ENCODE assay signal across 20 cellular contexts in genomic region chr1:11685210-11685752, GRCh38. TPM values are rescaled to one million over a fixed set of nuclear protein-coding genes. Genes with fewer than 3 reads are reported as not detected.
"Had no signal": no experiment of that assay in that cellular context is flagged by ENCODE, and none has a peak within 500 bp of the region (broad histone marks: within the 10 kb centered on the region; RNA-seq: fewer than 3 reads in every experiment).

No MANE protein-coding gene starts in this region.

- H3K36me3 ChIP-seq: adrenal gland, breast epithelium, gastrocnemius medialis, left ventricle myocardium inferior, spleen, WERI-Rb-1 had no signal

- DNase-seq: activated CD4-positive, alpha-beta T cell treated with anti-CD3 and anti-CD28 coated beads, Interleukin-2, amount 50 U/mL, for 4 hours; activated gamma-delta T cell; activated T-cell treated with anti-CD3 and anti-CD28 coated beads, Interleukin-2, amount 50 U/mL, for 72 hours; adrenal gland; cortex of kidney; gastrocnemius medialis; head of caudate nucleus; kidney glomerular epithelial cell; left ventricle myocardium inferior; mammary epithelial cell; nephron progenitor cell; occipital lobe; posterior cingulate gyrus; spleen; stimulated activated naive CD4-positive, alpha-beta T cell; WERI-Rb-1 had no signal

- H3K9me3 ChIP-seq: adrenal gland, breast epithelium, gastrocnemius medialis, left ventricle myocardium inferior, spleen had no signal

- FAIRE-seq: astrocyte had no signal

- H3K4me3 ChIP-seq: adrenal gland, breast epithelium, gastrocnemius medialis, left ventricle myocardium inferior, spleen had no signal

- ATAC-seq: activated naive CD4-positive, alpha-beta T cell treated with anti-CD3 and anti-CD28 coated beads, Interleukin-2, amount 50 U/mL, for 72 hours; activated T-cell treated with anti-CD3 and anti-CD28 coated beads, Interleukin-2, amount 50 U/mL, for 72 hours; gastrocnemius medialis had no signal

- H3K27ac ChIP-seq: adrenal gland, breast epithelium, gastrocnemius medialis, left ventricle myocardium inferior, spleen, WERI-Rb-1 had no signal

- H3K4me1 ChIP-seq: breast epithelium had no signal

RNA-seq across cellular contexts. Expression of gene DRAXIN, which starts 6.2 kb away (rescaled TPM):
- total RNA-seq: gastrocnemius medialis had no signal

RNA-seq across cellular contexts. Expression of gene FBXO2, which starts 31.1 kb away (rescaled TPM):
- total RNA-seq: myocyte had no signal
